ENCODE assay signal across 8 cellular contexts in the genomic region with DNA sequence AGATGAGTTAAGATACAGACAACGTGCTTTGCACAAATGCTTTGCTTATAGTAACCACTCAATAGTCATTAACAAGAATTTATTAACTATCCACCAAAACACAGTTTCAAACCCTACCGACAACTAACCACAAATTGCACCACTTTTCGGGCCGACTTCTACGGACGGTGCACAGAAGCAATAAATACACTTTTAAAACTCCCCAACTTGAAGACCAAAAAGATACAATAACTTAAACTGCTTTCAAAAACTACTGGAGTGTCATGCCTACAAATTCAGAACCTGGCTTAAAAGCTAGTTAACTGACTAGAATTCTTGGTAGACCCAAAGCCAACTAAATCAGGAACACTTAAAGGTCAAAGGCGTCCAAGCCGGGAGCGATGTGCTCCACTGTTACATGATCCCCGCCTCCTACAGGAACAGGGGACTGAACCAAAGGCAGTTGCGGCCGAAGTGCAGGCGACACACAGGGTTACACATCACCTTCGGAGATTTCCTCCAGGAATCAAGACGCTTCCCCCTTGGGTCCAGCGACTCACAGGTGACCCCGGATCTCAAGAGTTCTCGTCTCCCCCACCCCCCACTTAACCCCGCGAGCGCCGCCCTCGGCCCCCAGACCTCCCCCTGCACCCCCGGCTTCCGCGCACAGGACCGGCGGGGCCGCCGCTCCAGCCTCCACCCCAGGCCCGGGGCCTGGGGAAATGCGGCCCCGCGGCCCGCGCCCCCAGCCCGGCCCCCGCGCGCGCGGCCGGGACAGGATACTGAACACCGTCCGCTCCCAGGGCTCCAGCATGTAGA. TPM values are rescaled to one million over a fixed set of nuclear protein-coding genes. Genes with fewer than 3 reads are reported as not detected.
A peak's percentile ranks its signal among the peaks of the same experiment; 100 is the strongest.
DNase-seq lines count a peak whose midpoint lies in the region; ATAC-seq and TF ChIP-seq lines count a peak whose summit lies in the region.

No MANE protein-coding gene starts in this region.

- ATAC-seq in GM18907 (IDR thresholded peaks at IDR 0.05; ENCODE audit: unreplicated experiment) (peak; percentile 30), HG03108 (IDR thresholded peaks at IDR 0.05; ENCODE audit: unreplicated experiment) (peak; percentile 9)

- TF ChIP-seq CTCF in nephron (IDR thresholded peaks at IDR 0.05; ENCODE audit: unreplicated experiment in 3 of 3): no peak

- DNase-seq in AG20443 (ENCODE audit: low spot score) (peak; percentile 55), NCI-H345 treated with DMSO at 0.1 percent for 48 hours (lab: John Stamatoyannopoulos, UW; ENCODE audit: unreplicated experiment) (peak; percentile 67), fibroblast of peridontal ligament (ENCODE audit: extremely low read depth) (peak; percentile 52), ureter (ENCODE audit: low spot score) (peak; percentile 63)
- DNase-seq in activated CD8-positive, alpha-beta memory T cell treated with anti-CD3 and anti-CD28 coated beads for 48 hours (ENCODE audit: low read depth in 2 of 3, low spot score in 2 of 3): peak in 2 of 3 experiments; percentile 7 to 10

- peak overlapping the region; percentile 86 to 93 (median 90) for H3K27ac Mint-ChIP-seq in nephron

- peaks cover 16% of the 10 kb centered on the region for H3K4me1 Mint-ChIP-seq in nephron

- peaks cover 4% of the 10 kb centered on the region for H3K36me3 Mint-ChIP-seq in nephron (ENCODE audit: low read depth)

- peak overlapping the region; percentile 92 to 97 (median 94) for H3K4me3 Mint-ChIP-seq in nephron

- no peaks in the 10 kb centered on the region for H3K9me3 Mint-ChIP-seq in nephron

- no peaks in the 10 kb centered on the region for H3K27me3 Mint-ChIP-seq in nephron (ENCODE audit: low read depth)

RNA-seq across cellular contexts. Expression of a gene that starts 0.5 kb away (rescaled TPM):
- total RNA-seq in ureter: 26.8 TPM

Comparison
In these comparisons a context has a peak if more than half of its experiments do, and no peak if none do; other contexts are left out.
1. Peak in every context shown above with its lines: DNase-seq and ATAC-seq.
2. DNase-seq: peak in every context shown above with its lines; median percentile 67 in NCI-H345 treated with DMSO at 0.1 percent for 48 hours; 63 in ureter; 55 in AG20443; 52 in fibroblast of peridontal ligament; 8 in activated CD8-positive, alpha-beta memory T cell treated with anti-CD3 and anti-CD28 coated beads for 48 hours.